ENCODE assay signal across 9 cellular contexts in genomic region chr11:93330446-93330984, GRCh38. TPM values are rescaled to one million over a fixed set of nuclear protein-coding genes. Genes with fewer than 3 reads are reported as not detected.
DNase-seq lines count a peak whose midpoint lies in the region; ATAC-seq, FAIRE-seq and TF ChIP-seq lines count a peak whose summit lies in the region.
"Had no signal": no experiment of that assay in that cellular context is flagged by ENCODE, and none has a peak within 500 bp of the region (broad histone marks: within the 10 kb centered on the region; RNA-seq: fewer than 3 reads in every experiment).

A gene with protein sequence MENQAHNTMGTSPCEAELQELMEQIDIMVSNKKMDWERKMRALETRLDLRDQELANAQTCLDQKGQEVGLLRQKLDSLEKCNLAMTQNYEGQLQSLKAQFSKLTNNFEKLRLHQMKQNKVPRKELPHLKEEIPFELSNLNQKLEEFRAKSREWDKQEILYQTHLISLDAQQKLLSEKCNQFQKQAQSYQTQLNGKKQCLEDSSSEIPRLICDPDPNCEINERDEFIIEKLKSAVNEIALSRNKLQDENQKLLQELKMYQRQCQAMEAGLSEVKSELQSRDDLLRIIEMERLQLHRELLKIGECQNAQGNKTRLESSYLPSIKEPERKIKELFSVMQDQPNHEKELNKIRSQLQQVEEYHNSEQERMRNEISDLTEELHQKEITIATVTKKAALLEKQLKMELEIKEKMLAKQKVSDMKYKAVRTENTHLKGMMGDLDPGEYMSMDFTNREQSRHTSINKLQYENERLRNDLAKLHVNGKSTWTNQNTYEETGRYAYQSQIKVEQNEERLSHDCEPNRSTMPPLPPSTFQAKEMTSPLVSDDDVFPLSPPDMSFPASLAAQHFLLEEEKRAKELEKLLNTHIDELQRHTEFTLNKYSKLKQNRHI (plus strand): TSS chr11:93330742. CDS start chr11:93332260, 1,518 bp downstream.

- intact Hi-C loops in HepG2 (cut with micrococcal nuclease; ENCODE audit: unreplicated experiment), result no loop called here

- no peak for TF ChIP-seq RAD21 in liver (IDR thresholded peaks at IDR 0.05)
- TF ChIP-seq RAD21 in HepG2 (CRISPR knock-in tag; IDR thresholded peaks at IDR 0.05), result no peak

- H3K4me1 ChIP-seq in liver (ENCODE audit: control insufficient read depth in 4 of 4, insufficient read depth in 4 of 4, low read length in 3 of 4), result peaks cover 0 to 7% (median 1%) of the 10 kb centered on the region in 4 donors
- no peaks in the 10 kb centered on the region for H3K4me1 ChIP-seq in HepG2 (ENCODE audit: insufficient read depth, low read length)
- H3K4me1 ChIP-seq in mesodermal cell (ENCODE audit: control insufficient read depth, insufficient read depth, low read length, poor library complexity, severe bottlenecking), result no peaks in the 10 kb centered on the region
- peaks cover 0 to 12% (median 7%) of the 10 kb centered on the region in 4 donors for H3K4me1 ChIP-seq in upper lobe of left lung

- POLR2A ChIA-PET in HepG2 (lab: Yijun Ruan, JAX), result no interaction called here

- no TSS peak for BruUV-seq in HepG2 (replicated peaks; lab: Mats Ljungman, UMichigan)

- no peak within 1 kb of the TSS for H3K9ac ChIP-seq in liver (ENCODE audit: low read depth in 1 of 2, low read length in 2 of 2)
- no peak within 1 kb of the TSS for H3K9ac ChIP-seq in HepG2 (ENCODE audit: insufficient read depth, low read depth, low read length)

- H3K79me2 ChIP-seq in HepG2 (ENCODE audit: insufficient read depth, low read length), result no peaks in the 10 kb centered on the region

- DNase-seq in HepG2 (ENCODE audit: low spot score) (no peak), NCI-H82 (lab: John Stamatoyannopoulos, UW) (peak; percentile 66), ecto neural progenitor cell (ENCODE audit: low spot score) (peak; percentile 82), upper lobe of left lung (peak; percentile 58 to 93), hepatic stellate cell (ENCODE audit: low spot score) (no peak)

- H3K4me2 ChIP-seq in HepG2 (ENCODE audit: low read depth, low read length), result no peak within 1 kb of the TSS

- CTCF ChIA-PET in HepG2 (lab: Yijun Ruan, JAX; ENCODE audit: low intra/inter-chr PET ratio, low total read pairs), result no interaction called here

- in situ Hi-C loops in HepG2 (cut with HindIII; ENCODE audit: extremely low pct_ligation_motif_present, low pct_unique_long_range_greater_than_20kb), result no loop called here

- H3K27ac ChIP-seq in liver (ENCODE audit: low read depth in 1 of 2, low read length in 2 of 2) (no peak within 1 kb of the TSS), HepG2 (ENCODE audit: extremely low read length, insufficient read depth, low read length) (no peak within 1 kb of the TSS), mesodermal cell (ENCODE audit: low read depth, low read length, severe bottlenecking) (no peak within 1 kb of the TSS), upper lobe of left lung (no peak within 1 kb of the TSS)
- H3K27ac ChIP-seq: neutrophil had no signal

- FAIRE-seq in HepG2 (lab: Jason Lieb, UNC), result no peak

- TF ChIP-seq POLR2A in HepG2 (IDR thresholded peaks at IDR 0.05; ENCODE audit: insufficient read depth in 1 of 2, low read depth in 2 of 2, low read length in 2 of 2) (no peak), upper lobe of left lung (IDR thresholded peaks at IDR 0.05) (no peak)

- ATAC-seq in HepG2 (no peak), upper lobe of left lung (ENCODE audit: low FRiP score in 2 of 2) (peak in 1 of 2 donors; percentile 90), HG03025 (IDR thresholded peaks at IDR 0.05; ENCODE audit: low FRiP score, unreplicated experiment) (no peak)

- H3K4me3 ChIP-seq in liver (ENCODE audit: low read depth in 1 of 3, low read length in 3 of 3), result peak within 1 kb of the TSS in 2 of 3 donors; percentile 32 to 58
- H3K4me3 ChIP-seq in HepG2 (replicated peaks in 1 of 3; ENCODE audit: insufficient read depth in 1 of 3, low read depth in 2 of 3, low read length in 3 of 3), result no peak within 1 kb of the TSS
- H3K4me3 ChIP-seq in mesodermal cell (ENCODE audit: extremely low read depth, insufficient read depth, low read length, poor library complexity, severe bottlenecking), result peak within 1 kb of the TSS; percentile 43
- peak within 1 kb of the TSS in 3 of 4 donors; percentile 28 to 52 (median 42) for H3K4me3 ChIP-seq in upper lobe of left lung

- no peaks in the 10 kb centered on the region for H3K36me3 ChIP-seq in liver (ENCODE audit: control insufficient read depth in 4 of 4, insufficient read depth in 3 of 4, low read depth in 1 of 4, low read length in 3 of 4)
- H3K36me3 ChIP-seq in HepG2 (replicated peaks in 1 of 2; ENCODE audit: control insufficient read depth in 1 of 2, insufficient read depth in 2 of 2, low read length in 2 of 2), result no peaks in the 10 kb centered on the region
- H3K36me3 ChIP-seq in mesodermal cell (ENCODE audit: control insufficient read depth, insufficient read depth, low read length), result no peaks in the 10 kb centered on the region
- no peaks in the 10 kb centered on the region for H3K36me3 ChIP-seq in upper lobe of left lung
- H3K36me3 ChIP-seq: neutrophil had no signal

- WGBS in liver, result 9% methylated on average over 73 of the region's 73 CpGs
- WGBS in HepG2 (ENCODE audit: low lambda C conversion rate), result 72% methylated on average over 35 of the region's 73 CpGs
- WGBS in mesodermal cell (ENCODE audit: insufficient coverage in 2 of 2), 2 experiments, result 12 to 17% methylated on average over 37 to 42 of the region's 73 CpGs
- 6 to 13% methylated on average over 10 to 66 of the region's 73 CpGs for WGBS in upper lobe of left lung, 2 donors

- H4K20me1 ChIP-seq in HepG2 (ENCODE audit: insufficient read depth, low read length), result no peaks in the 10 kb centered on the region

- H3K27me3 ChIP-seq in liver (ENCODE audit: control insufficient read depth in 4 of 4, insufficient read depth in 4 of 4, low read length in 3 of 4) (peaks cover 0 to 4% (median 0%) of the 10 kb centered on the region in 4 donors), HepG2 (ENCODE audit: control insufficient read depth in 1 of 2, insufficient read depth in 2 of 2, low read length in 2 of 2) (peaks cover 0 to 3% of the 10 kb centered on the region in 2 experiments; a peak in 1 of 5 replicates), upper lobe of left lung (peaks cover 0 to 12% (median 3%) of the 10 kb centered on the region in 4 donors)

- H3K9me3 ChIP-seq in liver (ENCODE audit: control insufficient read depth in 4 of 4, low read length in 3 of 4), result no peaks in the 10 kb centered on the region
- no peaks in the 10 kb centered on the region for H3K9me3 ChIP-seq in HepG2 (ENCODE audit: low read length)
- H3K9me3 ChIP-seq in mesodermal cell (ENCODE audit: control insufficient read depth, low read length), result no peaks in the 10 kb centered on the region
- H3K9me3 ChIP-seq in upper lobe of left lung, result no peaks in the 10 kb centered on the region
- H3K9me3 ChIP-seq: neutrophil had no signal

- TF ChIP-seq CTCF in liver (IDR thresholded peaks at IDR 0.05; ENCODE audit: low read depth, low read length, missing input control) (no peak), HepG2 (CRISPR knock-in tag; IDR thresholded peaks at IDR 0.05) (no peak), upper lobe of left lung (IDR thresholded peaks at IDR 0.05) (no peak)

- TF ChIP-seq EP300 in HepG2 (IDR thresholded peaks at IDR 0.05; ENCODE audit: low read depth in 2 of 2, low read length in 2 of 2) (no peak), HepG2 (CRISPR knock-in tag; IDR thresholded peaks at IDR 0.05; ENCODE audit: borderline replicate concordance) (no peak), upper lobe of left lung (IDR thresholded peaks at IDR 0.05) (no peak)

- no peak within 1 kb of the TSS for H2AFZ ChIP-seq in HepG2 (ENCODE audit: low read length)

TF ChIP-seq in liver, 16 proteins besides CTCF, POLR2A, EP300 and RAD21 (continues in another document):
- TF ChIP-seq HNF4A (conservative IDR thresholded peaks at IDR 0.05), result no peak
- no peak for TF ChIP-seq SP1 (IDR thresholded peaks at IDR 0.05)

TF ChIP-seq in HepG2, 621 proteins besides CTCF, POLR2A, EP300 and RAD21:
- TF ChIP-seq ZNF589 (CRISPR knock-in tag; conservative IDR thresholded peaks at IDR 0.05) (no peak), ZNF136 (CRISPR knock-in tag; IDR thresholded peaks at IDR 0.05; ENCODE audit: low read depth) (no peak), RFXAP (CRISPR knock-in tag; IDR thresholded peaks at IDR 0.05; ENCODE audit: borderline replicate concordance) (no peak), MAFG (CRISPR knock-in tag; IDR thresholded peaks at IDR 0.05) (no peak), SAFB2 (CRISPR knock-in tag; IDR thresholded peaks at IDR 0.05; ENCODE audit: borderline replicate concordance, low read depth) (no peak), HNRNPLL (IDR thresholded peaks at IDR 0.05; ENCODE audit: low read depth, low read length, poor library complexity, severe bottlenecking) (no peak), NR2F1 (CRISPR knock-in tag; IDR thresholded peaks at IDR 0.05) (no peak), ZNF75D (CRISPR knock-in tag; IDR thresholded peaks at IDR 0.05; ENCODE audit: borderline replicate concordance) (no peak)

RNA-seq across cellular contexts. Expression of the gene that starts here (rescaled TPM):
- total RNA-seq in liver (under 1 TPM in 1 of 2 donors, not detected in 1; 0.09 TPM), HepG2 (2016; rRNA removed; fragmentation: Illumina TruSeq; extraction: Trizol) (not detected in 2 replicates), upper lobe of left lung (1 to 10 TPM in 2 of 6 donors, not detected in 4; 1.0 to 3.1 TPM)
- polyA plus RNA-seq in liver (under 1 TPM in 1 of 2 donors, not detected in 1; 0.19 TPM), HepG2 (2011; rRNA removed) (not detected in 2 replicates)
- not detected in 2 replicates for total RNA-seq in HepG2 (2016; cell fraction: cytosol; rRNA removed; fragmentation: Illumina TruSeq; extraction: Trizol; ENCODE audit: low read depth)
- total RNA-seq in HepG2 (2016; cell fraction: insoluble cytoplasmic fraction; rRNA removed; fragmentation: Illumina TruSeq; extraction: Trizol), result not detected in 2 replicates
- not detected in 2 replicates for total RNA-seq in HepG2 (2016; cell fraction: membrane; rRNA removed; fragmentation: Illumina TruSeq; extraction: Trizol)
- total RNA-seq in HepG2 (2016; cell fraction: nucleus; rRNA removed; fragmentation: Illumina TruSeq; extraction: Trizol), result not detected in 2 replicates
- polyA plus RNA-seq in HepG2 (2011; cell fraction: cytosol; rRNA removed), result not detected in 2 replicates
- not detected in 2 replicates for polyA plus RNA-seq in HepG2 (2011; cell fraction: nucleus; rRNA removed)
- polyA plus RNA-seq in HepG2 (2012), result not detected in 2 replicates
- polyA plus RNA-seq in HepG2 (2016; cell fraction: cytosol; fragmentation: Illumina TruSeq; extraction: Trizol; ENCODE audit: low read depth), result not detected in 2 replicates
- polyA plus RNA-seq in HepG2 (2016; cell fraction: insoluble cytoplasmic fraction; fragmentation: Illumina TruSeq; extraction: Trizol; ENCODE audit: low read depth), result not detected in 2 replicates
- polyA plus RNA-seq in HepG2 (2016; cell fraction: membrane; fragmentation: Illumina TruSeq; extraction: Trizol; ENCODE audit: low read depth), result not detected in 2 replicates
- polyA plus RNA-seq in HepG2 (2016; cell fraction: nucleus; fragmentation: Illumina TruSeq; extraction: Trizol; ENCODE audit: insufficient read depth, low read depth), result not detected in 2 replicates
- polyA minus RNA-seq in HepG2 (2011; rRNA and poly(A)+ RNA removed; ENCODE audit: low replicate concordance), result not detected in 2 replicates
- not detected in 2 replicates for polyA minus RNA-seq in HepG2 (2011; cell fraction: cytosol; rRNA and poly(A)+ RNA removed)
- not detected in 2 replicates for polyA minus RNA-seq in HepG2 (2011; cell fraction: nucleus; rRNA and poly(A)+ RNA removed)
- 0.18 TPM for polyA plus RNA-seq in mesodermal cell (2013, experiment 1 of 2)
- not detected for polyA plus RNA-seq in mesodermal cell (2013, experiment 2 of 2)

Comparison
In these comparisons a context has a peak if more than half of its experiments do, and no peak if none do; other contexts are left out.
1. H3K4me3 ChIP-seq: peak in liver (2 of 3), mesodermal cell (single experiment) and upper lobe of left lung (3 of 4); none in HepG2 (0 of 3).
2. DNase-seq: peak in NCI-H82 (single experiment), ecto neural progenitor cell (single experiment) and upper lobe of left lung (2 of 2); none in HepG2 (single experiment) and hepatic stellate cell (single experiment).